1 cellular context compared by ENCODE assay signal in genomic region chr12:48157016-48157888, GRCh38.
A peak's percentile ranks its signal among the peaks of the same experiment; 100 is the strongest.
TF ChIP-seq lines count a peak whose summit lies in the region.

ASB8 (minus strand) TSS chr12:48157515; CDS start chr12:48153496, 4,019 bp downstream.

TF ChIP-seq in K562, 482 proteins besides CTCF, POLR2A, EP300 and RAD21 (continued from another document and continues in another):
- no peak for TF ChIP-seq ZNF146 (CRISPR knock-in tag; IDR thresholded peaks at IDR 0.05; ENCODE audit: unreplicated experiment)
- TF ChIP-seq ZNF717 (CRISPR knock-in tag; IDR thresholded peaks at IDR 0.05), result no peak
- no peak for TF ChIP-seq IRF2 (CRISPR knock-in tag; IDR thresholded peaks at IDR 0.05)
- no peak for TF ChIP-seq CREB5 (CRISPR knock-in tag; IDR thresholded peaks at IDR 0.05)
- 0 out of 2 replicates have a peak, but pooled peaks have one; percentile 31 for TF ChIP-seq SMAD4 (CRISPR knock-in tag; conservative IDR thresholded peaks at IDR 0.05)
- no peak for TF ChIP-seq MCM7 (IDR thresholded peaks at IDR 0.05)
- TF ChIP-seq MTA3 (IDR thresholded peaks at IDR 0.05; ENCODE audit: borderline replicate concordance), result peak; percentile 26; the same call in 1 of the 2 replicates
- no peak for TF ChIP-seq MEF2A (IDR thresholded peaks at IDR 0.05; ENCODE audit: control insufficient read depth, low read depth, low read length)
- peak; percentile 78 for TF ChIP-seq VEZF1 (CRISPR knock-in tag; IDR thresholded peaks at IDR 0.05)
- TF ChIP-seq PHTF2 (CRISPR knock-in tag; IDR thresholded peaks at IDR 0.05), result no peak
- no peak for TF ChIP-seq PATZ1 (CRISPR knock-in tag; IDR thresholded peaks at IDR 0.05; ENCODE audit: borderline replicate concordance)
- TF ChIP-seq SMC3 (conservative IDR thresholded peaks at IDR 0.05; ENCODE audit: insufficient read depth, low read depth, low read length), result peak; percentile 25; the same call in 1 of the 2 replicates
- 0 out of 2 replicates have a peak, but pooled peaks have one; percentile 54 for TF ChIP-seq TOE1 (IDR thresholded peaks at IDR 0.05; ENCODE audit: borderline replicate concordance)
- no peak for TF ChIP-seq TOE1 (CRISPR knock-in tag; IDR thresholded peaks at IDR 0.05; ENCODE audit: borderline replicate concordance, low read depth)
- TF ChIP-seq CXXC5 (CRISPR knock-in tag; IDR thresholded peaks at IDR 0.05), result peak; percentile 68
- peak; percentile 72 for TF ChIP-seq POLR2AphosphoS5 (IDR thresholded peaks at IDR 0.05; ENCODE audit: control insufficient read depth, insufficient read depth, low read depth, low read length)
- TF ChIP-seq RNF2 (IDR thresholded peaks at IDR 0.05), result 0 out of 2 replicates have a peak, but pooled peaks have one; percentile 30
- peak; percentile 74; the same call in 1 of the 2 replicates for TF ChIP-seq ZBTB7A (IDR thresholded peaks at IDR 0.05; ENCODE audit: borderline replicate concordance, control insufficient read depth, low read depth, low read length)
- TF ChIP-seq ILF3 (IDR thresholded peaks at IDR 0.05; ENCODE audit: borderline replicate concordance), result no peak
- no peak; the same call in 1 of the 2 replicates for TF ChIP-seq EGR1 (conservative IDR thresholded peaks at IDR 0.05)
- TF ChIP-seq ETV5 (CRISPR knock-in tag; IDR thresholded peaks at IDR 0.05; ENCODE audit: low read depth), result 0 out of 2 replicates have a peak, but pooled peaks have one; percentile 45
- TF ChIP-seq ZFX (CRISPR knock-in tag; IDR thresholded peaks at IDR 0.05), result peak; percentile 87
- peak; percentile 60 for TF ChIP-seq E2F8 (IDR thresholded peaks at IDR 0.05; ENCODE audit: low read depth, partially characterized antibody)
- no peak for TF ChIP-seq SMAD3 (CRISPR knock-in tag; conservative IDR thresholded peaks at IDR 0.05)
- TF ChIP-seq SNRNP70 (optimal IDR thresholded peaks at IDR 0.05; ENCODE audit: low read depth, low read length), result no peak
- TF ChIP-seq SRSF1 (IDR thresholded peaks at IDR 0.05; ENCODE audit: low read depth, low read length), result no peak
- TF ChIP-seq CREB1 (IDR thresholded peaks at IDR 0.05), result 0 out of 2 replicates have a peak, but pooled peaks have one; percentile 25
- 0 out of 2 replicates have a peak, but pooled peaks have one; percentile 41 for TF ChIP-seq CREB1 (CRISPR knock-in tag; IDR thresholded peaks at IDR 0.05)
- 0 out of 2 replicates have a peak, but pooled peaks have one; percentile 51 for TF ChIP-seq MEF2D (tag; conservative IDR thresholded peaks at IDR 0.05; ENCODE audit: low read depth)
- TF ChIP-seq CCAR2 (IDR thresholded peaks at IDR 0.05; ENCODE audit: low read depth, low read length), result no peak
- no peak for TF ChIP-seq ZNF175 (CRISPR knock-in tag; IDR thresholded peaks at IDR 0.05; ENCODE audit: low read depth)
- TF ChIP-seq PCBP2 (IDR thresholded peaks at IDR 0.05; ENCODE audit: low read depth, low read length, poor library complexity, severe bottlenecking), result no peak
- no peak for TF ChIP-seq MITF (IDR thresholded peaks at IDR 0.05)
- TF ChIP-seq PHB2 (IDR thresholded peaks at IDR 0.05; ENCODE audit: low read depth), result no peak
- TF ChIP-seq HDAC3 (IDR thresholded peaks at IDR 0.05; ENCODE audit: borderline replicate concordance, partially characterized antibody), result no peak
- peak; percentile 77 for TF ChIP-seq TBP (optimal IDR thresholded peaks at IDR 0.05; ENCODE audit: low read depth, low read length)
- no peak; a peak in 1 of 3 replicates for TF ChIP-seq CBX3 (IDR thresholded peaks at IDR 0.05; ENCODE audit: borderline replicate concordance in 1 of 2, low read length in 2 of 2)
- TF ChIP-seq CHCHD3 (CRISPR knock-in tag; IDR thresholded peaks at IDR 0.05), result no peak
- TF ChIP-seq CREM (IDR thresholded peaks at IDR 0.05; ENCODE audit: low read depth), result peak; percentile 52
- TF ChIP-seq E2F5 (CRISPR knock-in tag; IDR thresholded peaks at IDR 0.05), result no peak
- TF ChIP-seq DPF2 (IDR thresholded peaks at IDR 0.05), result no peak; the same call in 1 of the 2 replicates
- no peak for TF ChIP-seq ZNF79 (CRISPR knock-in tag; IDR thresholded peaks at IDR 0.05; ENCODE audit: low read depth)
- TF ChIP-seq MAZ (CRISPR knock-in tag; conservative IDR thresholded peaks at IDR 0.05 in 1 of 2, IDR thresholded peaks at IDR 0.05 in 1 of 2), result peak; percentile 81 to 88; a peak in 3 of 4 replicates
- TF ChIP-seq USF1 (CRISPR knock-in tag; IDR thresholded peaks at IDR 0.05), result peak; percentile 10; the same call in 1 of the 2 replicates
- TF ChIP-seq SMARCA5 (IDR thresholded peaks at IDR 0.05), result no peak
- no peak for TF ChIP-seq ZNF232 (CRISPR knock-in tag; IDR thresholded peaks at IDR 0.05)
- TF ChIP-seq ZNF224 (CRISPR knock-in tag; IDR thresholded peaks at IDR 0.05), result no peak
- no peak for TF ChIP-seq RBM14 (IDR thresholded peaks at IDR 0.05; ENCODE audit: borderline replicate concordance, insufficient read depth, low read depth, low read length)
- peak in 1 of 2 experiments; percentile 87; a peak in 2 of 4 replicates for TF ChIP-seq ZNF639 (CRISPR knock-in tag; conservative IDR thresholded peaks at IDR 0.05 in 1 of 2, IDR thresholded peaks at IDR 0.05 in 1 of 2)
- TF ChIP-seq NUFIP1 (IDR thresholded peaks at IDR 0.05; ENCODE audit: partially characterized antibody), result no peak
- peak; percentile 59; the same call in 1 of the 2 replicates for TF ChIP-seq HMBOX1 (IDR thresholded peaks at IDR 0.05)
- TF ChIP-seq EZH2 (IDR thresholded peaks at IDR 0.05; ENCODE audit: borderline replicate concordance, low read depth, low read length), result no peak
- peak; percentile 36; the same call in 1 of the 2 replicates for TF ChIP-seq FOXP4 (CRISPR knock-in tag; IDR thresholded peaks at IDR 0.05; ENCODE audit: borderline replicate concordance)
